In genomic region chr7:50427518-50427917, GRCh38 we compare ENCODE assay signal across 8 cellular contexts.
"Had no signal": no experiment of that assay in that cellular context is flagged by ENCODE, and none has a peak within 500 bp of the region (broad histone marks: within the 10 kb centered on the region; RNA-seq: fewer than 3 reads in every experiment).

No MANE protein-coding gene starts in this region.

- H2AFZ ChIP-seq: GM23338 had no signal

- DNase-seq: H9, HCEC 1CT, IMR-90, Karpas-422 had no signal

- H3K4me2 ChIP-seq: GM23338, KMS-11 had no signal

- H3K27ac Mint-ChIP-seq: GM23338 had no signal

- H3K27ac ChIP-seq: HL-60, KMS-11 had no signal

- H3K4me3 ChIP-seq: GM23338, K562 had no signal

- H3K9me3 Mint-ChIP-seq: GM23338, H9 had no signal

- H3K4me3 Mint-ChIP-seq: GM23338, H9 had no signal
